2 cellular contexts compared by ENCODE assay signal in the genomic region with DNA sequence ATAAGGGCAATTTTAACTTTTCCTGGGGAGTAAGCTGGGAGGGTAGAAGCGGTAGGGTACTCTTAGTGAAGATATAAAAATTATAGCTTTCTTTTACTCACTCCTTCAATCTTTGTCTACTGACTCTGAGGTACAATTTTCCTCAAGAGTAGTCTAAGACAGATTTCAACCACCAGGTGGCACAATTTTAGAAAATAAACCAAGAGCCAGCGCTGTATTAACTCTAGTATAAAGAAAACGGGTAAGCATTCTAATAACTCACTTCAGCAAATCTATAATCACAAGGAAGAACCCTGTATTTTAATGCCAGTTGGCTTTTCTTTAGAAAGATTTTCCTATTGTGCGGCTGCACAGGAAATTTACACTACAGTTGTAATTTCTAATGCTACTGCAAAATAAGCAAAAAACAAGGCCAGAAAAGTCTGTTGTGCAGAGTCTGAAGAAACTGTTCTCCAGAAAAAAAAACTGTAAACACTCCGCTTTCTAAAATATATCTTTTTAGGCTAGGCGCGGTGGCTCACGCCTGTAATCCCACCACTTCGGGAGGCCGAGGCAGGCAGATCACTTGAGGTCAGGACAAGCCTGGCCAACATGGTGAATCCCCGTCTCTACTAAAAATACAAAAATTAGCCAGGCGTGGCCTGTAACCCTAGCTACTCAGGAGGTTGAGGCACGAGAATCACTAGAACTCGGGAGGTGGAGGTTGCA.
TF ChIP-seq lines count a peak whose summit lies in the region.

No MANE protein-coding gene starts in this region.

TF ChIP-seq in K562, 482 proteins besides CTCF, POLR2A, EP300 and RAD21 (continues in another document):
- TF ChIP-seq, protein P1, sequence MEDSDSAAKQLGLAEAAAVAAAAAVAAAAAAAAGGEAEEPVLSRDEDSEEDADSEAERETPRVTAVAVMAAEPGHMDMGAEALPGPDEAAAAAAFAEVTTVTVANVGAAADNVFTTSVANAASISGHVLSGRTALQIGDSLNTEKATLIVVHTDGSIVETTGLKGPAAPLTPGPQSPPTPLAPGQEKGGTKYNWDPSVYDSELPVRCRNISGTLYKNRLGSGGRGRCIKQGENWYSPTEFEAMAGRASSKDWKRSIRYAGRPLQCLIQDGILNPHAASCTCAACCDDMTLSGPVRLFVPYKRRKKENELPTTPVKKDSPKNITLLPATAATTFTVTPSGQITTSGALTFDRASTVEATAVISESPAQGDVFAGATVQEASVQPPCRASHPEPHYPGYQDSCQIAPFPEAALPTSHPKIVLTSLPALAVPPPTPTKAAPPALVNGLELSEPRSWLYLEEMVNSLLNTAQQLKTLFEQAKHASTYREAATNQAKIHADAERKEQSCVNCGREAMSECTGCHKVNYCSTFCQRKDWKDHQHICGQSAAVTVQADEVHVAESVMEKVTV (CRISPR knock-in tag; IDR thresholded peaks at IDR 0.05): peak; percentile 36; the same call in 1 of the 2 replicates
- TF ChIP-seq SMARCE1 (IDR thresholded peaks at IDR 0.05) (peak; percentile 51; the same call in 1 of the 2 replicates), SMARCC2 (IDR thresholded peaks at IDR 0.05; ENCODE audit: low read depth) (peak; percentile 75; the same call in 1 of the 2 replicates), GABPA (tag; conservative IDR thresholded peaks at IDR 0.05; ENCODE audit: low read depth) (peak; percentile 38; the same call in 1 of the 2 replicates), ZNF764 (CRISPR knock-in tag; IDR thresholded peaks at IDR 0.05; ENCODE audit: low read depth) (no peak), ZNF282 (CRISPR knock-in tag; IDR thresholded peaks at IDR 0.05) (no peak), MAZ (CRISPR knock-in tag; conservative IDR thresholded peaks at IDR 0.05 in 1 of 2, IDR thresholded peaks at IDR 0.05 in 1 of 2) (0 out of 4 replicates have a peak, but pooled peaks of 1 of the 2 experiments have one; percentile 30), ILF3 (IDR thresholded peaks at IDR 0.05; ENCODE audit: borderline replicate concordance) (peak; percentile 67; the same call in 1 of the 2 replicates), TARDBP (IDR thresholded peaks at IDR 0.05) (no peak), C11orf30 (IDR thresholded peaks at IDR 0.05; ENCODE audit: low read depth) (peak; percentile 20; the same call in 1 of the 2 replicates), ZNF766 (CRISPR knock-in tag; conservative IDR thresholded peaks at IDR 0.05) (no peak), HDGF (IDR thresholded peaks at IDR 0.05) (0 out of 2 replicates have a peak, but pooled peaks have one; percentile 52)
- TF ChIP-seq, protein P2, sequence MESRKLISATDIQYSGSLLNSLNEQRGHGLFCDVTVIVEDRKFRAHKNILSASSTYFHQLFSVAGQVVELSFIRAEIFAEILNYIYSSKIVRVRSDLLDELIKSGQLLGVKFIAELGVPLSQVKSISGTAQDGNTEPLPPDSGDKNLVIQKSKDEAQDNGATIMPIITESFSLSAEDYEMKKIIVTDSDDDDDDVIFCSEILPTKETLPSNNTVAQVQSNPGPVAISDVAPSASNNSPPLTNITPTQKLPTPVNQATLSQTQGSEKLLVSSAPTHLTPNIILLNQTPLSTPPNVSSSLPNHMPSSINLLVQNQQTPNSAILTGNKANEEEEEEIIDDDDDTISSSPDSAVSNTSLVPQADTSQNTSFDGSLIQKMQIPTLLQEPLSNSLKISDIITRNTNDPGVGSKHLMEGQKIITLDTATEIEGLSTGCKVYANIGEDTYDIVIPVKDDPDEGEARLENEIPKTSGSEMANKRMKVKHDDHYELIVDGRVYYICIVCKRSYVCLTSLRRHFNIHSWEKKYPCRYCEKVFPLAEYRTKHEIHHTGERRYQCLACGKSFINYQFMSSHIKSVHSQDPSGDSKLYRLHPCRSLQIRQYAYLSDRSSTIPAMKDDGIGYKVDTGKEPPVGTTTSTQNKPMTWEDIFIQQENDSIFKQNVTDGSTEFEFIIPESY (CRISPR knock-in tag; IDR thresholded peaks at IDR 0.05): no peak
- TF ChIP-seq, protein P3, sequence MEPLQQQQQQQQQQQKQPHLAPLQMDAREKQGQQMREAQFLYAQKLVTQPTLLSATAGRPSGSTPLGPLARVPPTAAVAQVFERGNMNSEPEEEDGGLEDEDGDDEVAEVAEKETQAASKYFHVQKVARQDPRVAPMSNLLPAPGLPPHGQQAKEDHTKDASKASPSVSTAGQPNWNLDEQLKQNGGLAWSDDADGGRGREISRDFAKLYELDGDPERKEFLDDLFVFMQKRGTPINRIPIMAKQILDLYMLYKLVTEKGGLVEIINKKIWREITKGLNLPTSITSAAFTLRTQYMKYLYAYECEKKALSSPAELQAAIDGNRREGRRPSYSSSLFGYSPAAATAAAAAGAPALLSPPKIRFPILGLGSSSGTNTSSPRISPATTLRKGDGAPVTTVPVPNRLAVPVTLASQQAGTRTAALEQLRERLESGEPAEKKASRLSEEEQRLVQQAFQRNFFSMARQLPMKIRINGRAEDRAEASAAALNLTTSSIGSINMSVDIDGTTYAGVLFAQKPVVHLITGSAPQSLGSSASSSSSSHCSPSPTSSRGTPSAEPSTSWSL (CRISPR knock-in tag; IDR thresholded peaks at IDR 0.05; ENCODE audit: borderline replicate concordance): no peak
- TF ChIP-seq, protein P4, sequence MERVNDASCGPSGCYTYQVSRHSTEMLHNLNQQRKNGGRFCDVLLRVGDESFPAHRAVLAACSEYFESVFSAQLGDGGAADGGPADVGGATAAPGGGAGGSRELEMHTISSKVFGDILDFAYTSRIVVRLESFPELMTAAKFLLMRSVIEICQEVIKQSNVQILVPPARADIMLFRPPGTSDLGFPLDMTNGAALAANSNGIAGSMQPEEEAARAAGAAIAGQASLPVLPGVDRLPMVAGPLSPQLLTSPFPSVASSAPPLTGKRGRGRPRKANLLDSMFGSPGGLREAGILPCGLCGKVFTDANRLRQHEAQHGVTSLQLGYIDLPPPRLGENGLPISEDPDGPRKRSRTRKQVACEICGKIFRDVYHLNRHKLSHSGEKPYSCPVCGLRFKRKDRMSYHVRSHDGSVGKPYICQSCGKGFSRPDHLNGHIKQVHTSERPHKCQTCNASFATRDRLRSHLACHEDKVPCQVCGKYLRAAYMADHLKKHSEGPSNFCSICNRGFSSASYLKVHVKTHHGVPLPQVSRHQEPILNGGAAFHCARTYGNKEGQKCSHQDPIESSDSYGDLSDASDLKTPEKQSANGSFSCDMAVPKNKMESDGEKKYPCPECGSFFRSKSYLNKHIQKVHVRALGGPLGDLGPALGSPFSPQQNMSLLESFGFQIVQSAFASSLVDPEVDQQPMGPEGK (CRISPR knock-in tag; IDR thresholded peaks at IDR 0.05; ENCODE audit: borderline replicate concordance): no peak

TF ChIP-seq in HepG2, 621 proteins besides CTCF, POLR2A, EP300 and RAD21 (continues in another document):
- TF ChIP-seq KLF15 (CRISPR knock-in tag; IDR thresholded peaks at IDR 0.05; ENCODE audit: borderline replicate concordance) (no peak), JDP2 (CRISPR knock-in tag; IDR thresholded peaks at IDR 0.05; ENCODE audit: borderline replicate concordance) (no peak), ELF4 (CRISPR knock-in tag; IDR thresholded peaks at IDR 0.05; ENCODE audit: borderline replicate concordance) (no peak), ZNF556 (CRISPR knock-in tag; IDR thresholded peaks at IDR 0.05; ENCODE audit: borderline replicate concordance) (no peak), SAP130 (CRISPR knock-in tag; IDR thresholded peaks at IDR 0.05; ENCODE audit: low read depth) (peak; percentile 47), ZNF782 (CRISPR knock-in tag; IDR thresholded peaks at IDR 0.05; ENCODE audit: borderline replicate concordance) (no peak), ZNF383 (CRISPR knock-in tag; IDR thresholded peaks at IDR 0.05; ENCODE audit: borderline replicate concordance) (no peak), ZNF263 (CRISPR knock-in tag; IDR thresholded peaks at IDR 0.05) (no peak), BRCA1 (CRISPR knock-in tag; IDR thresholded peaks at IDR 0.05) (no peak), ZSCAN22 (CRISPR knock-in tag; IDR thresholded peaks at IDR 0.05) (no peak), SMC3 (IDR thresholded peaks at IDR 0.05; ENCODE audit: low read length) (peak; percentile 22; the same call in 1 of the 2 replicates), ZNF562 (CRISPR knock-in tag; IDR thresholded peaks at IDR 0.05; ENCODE audit: borderline replicate concordance) (no peak), ZBTB7B (CRISPR knock-in tag; IDR thresholded peaks at IDR 0.05) (no peak), POGZ (CRISPR knock-in tag; IDR thresholded peaks at IDR 0.05) (no peak), SUZ12 (IDR thresholded peaks at IDR 0.05; ENCODE audit: low read depth, low read length) (no peak), EHMT2 (IDR thresholded peaks at IDR 0.05; ENCODE audit: borderline replicate concordance, low read depth, low read length) (no peak), ZNF768 (CRISPR knock-in tag; IDR thresholded peaks at IDR 0.05) (no peak), ZNF572 (CRISPR knock-in tag; IDR thresholded peaks at IDR 0.05) (no peak), ZBTB38 (CRISPR knock-in tag; IDR thresholded peaks at IDR 0.05) (no peak), ZNF20 (CRISPR knock-in tag; IDR thresholded peaks at IDR 0.05) (no peak), ZNF292 (CRISPR knock-in tag; IDR thresholded peaks at IDR 0.05; ENCODE audit: borderline replicate concordance, low read depth) (no peak), STAG1 (CRISPR knock-in tag; IDR thresholded peaks at IDR 0.05) (peak; percentile 20; the same call in 1 of the 2 replicates), ZNF644 (CRISPR knock-in tag; IDR thresholded peaks at IDR 0.05; ENCODE audit: low read depth) (no peak)
- TF ChIP-seq, protein P2 (CRISPR knock-in tag; IDR thresholded peaks at IDR 0.05): no peak
- TF ChIP-seq, protein P5, sequence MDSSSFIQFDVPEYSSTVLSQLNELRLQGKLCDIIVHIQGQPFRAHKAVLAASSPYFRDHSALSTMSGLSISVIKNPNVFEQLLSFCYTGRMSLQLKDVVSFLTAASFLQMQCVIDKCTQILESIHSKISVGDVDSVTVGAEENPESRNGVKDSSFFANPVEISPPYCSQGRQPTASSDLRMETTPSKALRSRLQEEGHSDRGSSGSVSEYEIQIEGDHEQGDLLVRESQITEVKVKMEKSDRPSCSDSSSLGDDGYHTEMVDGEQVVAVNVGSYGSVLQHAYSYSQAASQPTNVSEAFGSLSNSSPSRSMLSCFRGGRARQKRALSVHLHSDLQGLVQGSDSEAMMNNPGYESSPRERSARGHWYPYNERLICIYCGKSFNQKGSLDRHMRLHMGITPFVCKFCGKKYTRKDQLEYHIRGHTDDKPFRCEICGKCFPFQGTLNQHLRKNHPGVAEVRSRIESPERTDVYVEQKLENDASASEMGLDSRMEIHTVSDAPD (CRISPR knock-in tag; IDR thresholded peaks at IDR 0.05): no peak
- TF ChIP-seq, protein P6, sequence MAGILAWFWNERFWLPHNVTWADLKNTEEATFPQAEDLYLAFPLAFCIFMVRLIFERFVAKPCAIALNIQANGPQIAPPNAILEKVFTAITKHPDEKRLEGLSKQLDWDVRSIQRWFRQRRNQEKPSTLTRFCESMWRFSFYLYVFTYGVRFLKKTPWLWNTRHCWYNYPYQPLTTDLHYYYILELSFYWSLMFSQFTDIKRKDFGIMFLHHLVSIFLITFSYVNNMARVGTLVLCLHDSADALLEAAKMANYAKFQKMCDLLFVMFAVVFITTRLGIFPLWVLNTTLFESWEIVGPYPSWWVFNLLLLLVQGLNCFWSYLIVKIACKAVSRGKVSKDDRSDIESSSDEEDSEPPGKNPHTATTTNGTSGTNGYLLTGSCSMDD (CRISPR knock-in tag; IDR thresholded peaks at IDR 0.05): no peak
- TF ChIP-seq, protein P7, sequence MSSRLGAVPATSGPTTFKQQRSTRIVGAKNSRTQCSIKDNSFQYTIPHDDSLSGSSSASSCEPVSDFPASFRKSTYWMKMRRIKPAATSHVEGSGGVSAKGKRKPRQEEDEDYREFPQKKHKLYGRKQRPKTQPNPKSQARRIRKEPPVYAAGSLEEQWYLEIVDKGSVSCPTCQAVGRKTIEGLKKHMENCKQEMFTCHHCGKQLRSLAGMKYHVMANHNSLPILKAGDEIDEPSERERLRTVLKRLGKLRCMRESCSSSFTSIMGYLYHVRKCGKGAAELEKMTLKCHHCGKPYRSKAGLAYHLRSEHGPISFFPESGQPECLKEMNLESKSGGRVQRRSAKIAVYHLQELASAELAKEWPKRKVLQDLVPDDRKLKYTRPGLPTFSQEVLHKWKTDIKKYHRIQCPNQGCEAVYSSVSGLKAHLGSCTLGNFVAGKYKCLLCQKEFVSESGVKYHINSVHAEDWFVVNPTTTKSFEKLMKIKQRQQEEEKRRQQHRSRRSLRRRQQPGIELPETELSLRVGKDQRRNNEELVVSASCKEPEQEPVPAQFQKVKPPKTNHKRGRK (CRISPR knock-in tag; IDR thresholded peaks at IDR 0.05): no peak
- TF ChIP-seq, protein P8, sequence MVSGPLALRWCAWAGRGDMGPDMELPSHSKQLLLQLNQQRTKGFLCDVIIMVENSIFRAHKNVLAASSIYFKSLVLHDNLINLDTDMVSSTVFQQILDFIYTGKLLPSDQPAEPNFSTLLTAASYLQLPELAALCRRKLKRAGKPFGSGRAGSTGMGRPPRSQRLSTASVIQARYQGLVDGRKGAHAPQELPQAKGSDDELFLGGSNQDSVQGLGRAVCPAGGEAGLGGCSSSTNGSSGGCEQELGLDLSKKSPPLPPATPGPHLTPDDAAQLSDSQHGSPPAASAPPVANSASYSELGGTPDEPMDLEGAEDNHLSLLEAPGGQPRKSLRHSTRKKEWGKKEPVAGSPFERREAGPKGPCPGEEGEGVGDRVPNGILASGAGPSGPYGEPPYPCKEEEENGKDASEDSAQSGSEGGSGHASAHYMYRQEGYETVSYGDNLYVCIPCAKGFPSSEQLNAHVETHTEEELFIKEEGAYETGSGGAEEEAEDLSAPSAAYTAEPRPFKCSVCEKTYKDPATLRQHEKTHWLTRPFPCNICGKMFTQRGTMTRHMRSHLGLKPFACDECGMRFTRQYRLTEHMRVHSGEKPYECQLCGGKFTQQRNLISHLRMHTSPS (CRISPR knock-in tag; IDR thresholded peaks at IDR 0.05; ENCODE audit: low read depth): no peak
- TF ChIP-seq, protein P9, sequence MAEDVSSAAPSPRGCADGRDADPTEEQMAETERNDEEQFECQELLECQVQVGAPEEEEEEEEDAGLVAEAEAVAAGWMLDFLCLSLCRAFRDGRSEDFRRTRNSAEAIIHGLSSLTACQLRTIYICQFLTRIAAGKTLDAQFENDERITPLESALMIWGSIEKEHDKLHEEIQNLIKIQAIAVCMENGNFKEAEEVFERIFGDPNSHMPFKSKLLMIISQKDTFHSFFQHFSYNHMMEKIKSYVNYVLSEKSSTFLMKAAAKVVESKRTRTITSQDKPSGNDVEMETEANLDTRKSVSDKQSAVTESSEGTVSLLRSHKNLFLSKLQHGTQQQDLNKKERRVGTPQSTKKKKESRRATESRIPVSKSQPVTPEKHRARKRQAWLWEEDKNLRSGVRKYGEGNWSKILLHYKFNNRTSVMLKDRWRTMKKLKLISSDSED (CRISPR knock-in tag; IDR thresholded peaks at IDR 0.05): no peak
